Comparison of ENCODE assay signal across 1 cellular context in genomic region chr6:42050011-42050896, GRCh38.
A peak's percentile ranks its signal among the peaks of the same experiment; 100 is the strongest.
TF ChIP-seq lines count a peak whose summit lies in the region.

TAF8 (plus strand) TSS chr6:42050524; CDS start chr6:42050542, 18 bp downstream.

TF ChIP-seq in HEK293, 187 proteins besides CTCF, POLR2A, EP300 and RAD21 (continued from another document and continues in another):
- TF ChIP-seq ZNF776 (tag by site-specific recombination; IDR thresholded peaks at IDR 0.05; ENCODE audit: borderline replicate concordance) = no peak
- TF ChIP-seq BCL11B (tag by site-specific recombination; IDR thresholded peaks at IDR 0.05; ENCODE audit: low read depth) = no peak
- no peak for TF ChIP-seq REST (tag by site-specific recombination; IDR thresholded peaks at IDR 0.05)
- no peak for TF ChIP-seq ZNF623 (tag by site-specific recombination; IDR thresholded peaks at IDR 0.05)
- TF ChIP-seq ZNF488 (tag by site-specific recombination; IDR thresholded peaks at IDR 0.05) = no peak
- no peak for TF ChIP-seq ZSCAN23 (tag by site-specific recombination; IDR thresholded peaks at IDR 0.05)
- TF ChIP-seq SP2 (tag by site-specific recombination; IDR thresholded peaks at IDR 0.05) = peak; percentile 83
- TF ChIP-seq ZNF366 (tag by site-specific recombination; conservative IDR thresholded peaks at IDR 0.05) = no peak
- TF ChIP-seq ZNF521 (tag by site-specific recombination; IDR thresholded peaks at IDR 0.05) = no peak
- no peak for TF ChIP-seq ZNF248 (tag by site-specific recombination; IDR thresholded peaks at IDR 0.05)
- TF ChIP-seq ZBTB17 (tag by site-specific recombination; IDR thresholded peaks at IDR 0.05) = peak; percentile 83
- TF ChIP-seq GLIS1 (tag by site-specific recombination; IDR thresholded peaks at IDR 0.05) = peak; percentile 11; the same call in 1 of the 2 replicates
- no peak for TF ChIP-seq ZNF426 (tag by site-specific recombination; IDR thresholded peaks at IDR 0.05)
- TF ChIP-seq ZNF37A (tag by site-specific recombination; IDR thresholded peaks at IDR 0.05) = no peak
- TF ChIP-seq SETDB1 (IDR thresholded peaks at IDR 0.05; ENCODE audit: insufficient read length, low read length) = no peak
- no peak for TF ChIP-seq ZBTB1 (tag by site-specific recombination; IDR thresholded peaks at IDR 0.05)
- TF ChIP-seq ZNF24 (tag by site-specific recombination; IDR thresholded peaks at IDR 0.05) = peak; percentile 87
- TF ChIP-seq AEBP2 (tag by site-specific recombination; IDR thresholded peaks at IDR 0.05; ENCODE audit: borderline replicate concordance) = no peak
- no peak for TF ChIP-seq ZNF146 (tag by site-specific recombination; IDR thresholded peaks at IDR 0.05)
- TF ChIP-seq ZNF513 (tag by site-specific recombination; IDR thresholded peaks at IDR 0.05) = no peak
- TF ChIP-seq ZNF660 (tag by site-specific recombination; IDR thresholded peaks at IDR 0.05) = peak; percentile 64; the same call in 1 of the 2 replicates
- TF ChIP-seq PBX3 (CRISPR knock-in tag; IDR thresholded peaks at IDR 0.05) = peak; percentile 78; the same call in 1 of the 2 replicates
- peak; percentile 94 for TF ChIP-seq PATZ1 (tag by site-specific recombination; IDR thresholded peaks at IDR 0.05)
- no peak for TF ChIP-seq ZNF677 (tag by site-specific recombination; IDR thresholded peaks at IDR 0.05)
- TF ChIP-seq REPIN1 (tag by site-specific recombination; IDR thresholded peaks at IDR 0.05; ENCODE audit: low read depth) = no peak
- TF ChIP-seq KLF16 (tag by site-specific recombination; IDR thresholded peaks at IDR 0.05) = no peak
- no peak for TF ChIP-seq ZNF302 (tag by site-specific recombination; IDR thresholded peaks at IDR 0.05; ENCODE audit: low read depth)
- no peak for TF ChIP-seq ZNF549 (tag by site-specific recombination; IDR thresholded peaks at IDR 0.05)
- TF ChIP-seq ZNF580 (tag by site-specific recombination; IDR thresholded peaks at IDR 0.05) = 0 out of 2 replicates have a peak, but pooled peaks have one; percentile 31
- no peak for TF ChIP-seq ZNF596 (tag by site-specific recombination; IDR thresholded peaks at IDR 0.05)
- TF ChIP-seq BCL11A (tag by site-specific recombination; IDR thresholded peaks at IDR 0.05; ENCODE audit: low read depth) = no peak
- peak; percentile 65; the same call in 1 of the 2 replicates for TF ChIP-seq ZFP69B (tag by site-specific recombination; IDR thresholded peaks at IDR 0.05)
- no peak for TF ChIP-seq ZNF701 (tag by site-specific recombination; IDR thresholded peaks at IDR 0.05)
- TF ChIP-seq ZFP41 (tag by site-specific recombination; IDR thresholded peaks at IDR 0.05; ENCODE audit: borderline replicate concordance) = no peak
- peak; percentile 88 for TF ChIP-seq KLF17 (tag by site-specific recombination; IDR thresholded peaks at IDR 0.05)
- 0 out of 2 replicates have a peak, but pooled peaks have one; percentile 62 for TF ChIP-seq ZBTB7A (tag by site-specific recombination; IDR thresholded peaks at IDR 0.05; ENCODE audit: low read depth)
- no peak for TF ChIP-seq PRDM1 (tag by site-specific recombination; IDR thresholded peaks at IDR 0.05)
- TF ChIP-seq HOXA7 (CRISPR knock-in tag; IDR thresholded peaks at IDR 0.05; ENCODE audit: borderline replicate concordance) = no peak
- no peak for TF ChIP-seq ZNF202 (tag by site-specific recombination; IDR thresholded peaks at IDR 0.05; ENCODE audit: borderline replicate concordance)
- no peak for TF ChIP-seq ZNF654 (tag by site-specific recombination; IDR thresholded peaks at IDR 0.05; ENCODE audit: low read depth)
- TF ChIP-seq ZNF518A (tag by site-specific recombination; conservative IDR thresholded peaks at IDR 0.05; ENCODE audit: low read depth) = 0 out of 2 replicates have a peak, but pooled peaks have one; percentile 23
- no peak for TF ChIP-seq ZBTB49 (tag by site-specific recombination; IDR thresholded peaks at IDR 0.05; ENCODE audit: low read depth)
